9 cellular contexts compared by ENCODE assay signal in genomic region chr5:78591972-78592700, GRCh38. TPM values are rescaled to one million over a fixed set of nuclear protein-coding genes. Genes with fewer than 3 reads are reported as not detected.
A peak's percentile ranks its signal among the peaks of the same experiment; 100 is the strongest.
DNase-seq lines count a peak whose midpoint lies in the region; ATAC-seq and TF ChIP-seq lines count a peak whose summit lies in the region.
"Had no signal": no experiment of that assay in that cellular context is flagged by ENCODE, and none has a peak within 500 bp of the region (broad histone marks: within the 10 kb centered on the region; RNA-seq: fewer than 3 reads in every experiment).

No MANE protein-coding gene starts in this region.

- H3K27ac Mint-ChIP-seq in neural crest cell (ENCODE audit: unreplicated experiment), result peak overlapping the region; percentile 37

- peak overlapping the region in 2 of 8 donors; percentile 49 to 61 for H3K27ac ChIP-seq in spleen

- no peak for TF ChIP-seq CTCF in neural crest cell (conservative IDR thresholded peaks at IDR 0.05)
- TF ChIP-seq CTCF in spleen (IDR thresholded peaks at IDR 0.05 in 8 of 11, conservative IDR thresholded peaks at IDR 0.05 in 3 of 11), result no peak

- no peaks in the 10 kb centered on the region for H3K36me3 Mint-ChIP-seq in neural crest cell (ENCODE audit: low read depth)

- no peaks in the 10 kb centered on the region for H3K9me3 Mint-ChIP-seq in neural crest cell

- H3K27me3 Mint-ChIP-seq in neural crest cell (ENCODE audit: low read depth), result no peaks in the 10 kb centered on the region

- H3K4me1 ChIP-seq in spleen, result peaks cover 0 to 30% (median 17%) of the 10 kb centered on the region in 6 donors

- H3K4me1 Mint-ChIP-seq in neural crest cell, result peaks cover 52% of the 10 kb centered on the region

- no peak overlapping the region for H3K4me3 ChIP-seq in spleen

- WGBS in spleen, 5 donors, result 62 to 69% (median 68%) methylated on average over 9 of the region's 9 CpGs

- intact Hi-C loops in spleen (cut with DNase I; ENCODE audit: low total_unique reads), result no loop called here

- no peaks in the 10 kb centered on the region for H3K27me3 ChIP-seq in spleen (replicated peaks in 1 of 7)

- ATAC-seq in GM18517 (IDR thresholded peaks at IDR 0.05; ENCODE audit: unreplicated experiment), result peak; percentile 84
- ATAC-seq in HG02642 (IDR thresholded peaks at IDR 0.05; ENCODE audit: poor library complexity, unreplicated experiment), result peak; percentile 77
- ATAC-seq in GM21360 (IDR thresholded peaks at IDR 0.05; ENCODE audit: unreplicated experiment), result no peak

- H3K36me3 ChIP-seq in spleen, result no peaks in the 10 kb centered on the region

- peak overlapping the region; percentile 21 for H3K4me3 Mint-ChIP-seq in neural crest cell

- no peak for TF ChIP-seq POLR2A in spleen (IDR thresholded peaks at IDR 0.05)

- H3K9me3 ChIP-seq in spleen, result no peaks in the 10 kb centered on the region

- DNase-seq in RPMI7951 (ENCODE audit: low read depth) (peak; percentile 38), neural crest cell (ENCODE audit: low read depth, low spot score) (no peak), spleen (no peak), NCI-H510A treated with DMSO at 0.1 percent for 48 hours (lab: John Stamatoyannopoulos, UW) (no peak), NCI-H2081 treated with DMSO at 0.1 percent for 48 hours (lab: John Stamatoyannopoulos, UW) (no peak)
- DNase-seq: NCI-H2171 had no signal

RNA-seq across cellular contexts. Expression of gene LHFPL2, which starts 56.4 kb away (rescaled TPM):
- total RNA-seq in RPMI7951 (2014; rRNA removed; shearing (Covaris generic)), result 35.1 and 38.2 TPM in 2 replicates
- 14.4 and 15.0 TPM in 2 replicates for total RNA-seq in neural crest cell
- total RNA-seq in spleen, result 10 to 100 TPM in 4 of 7 donors, 1 to 10 TPM in 3; 8.4 to 14.6 (median 10.1) TPM
- polyA plus RNA-seq in spleen, result 1 to 10 TPM; 4.8 to 9.6 (median 6.2) TPM
